Comparison of ENCODE assay signal across 1 cellular context in genomic region chr3:37308247-37308646, GRCh38.
TF ChIP-seq lines count a peak whose summit lies in the region.

No MANE protein-coding gene starts in this region.

TF ChIP-seq in WTC11, 78 proteins besides CTCF, POLR2A, EP300 and RAD21 (continued from another document):
- TF ChIP-seq SMAD4 (CRISPR knock-in tag; IDR thresholded peaks at IDR 0.05) (no peak), CBFB (CRISPR knock-in tag; IDR thresholded peaks at IDR 0.05; ENCODE audit: low read depth) (no peak), ZBTB21 (CRISPR knock-in tag; IDR thresholded peaks at IDR 0.05; ENCODE audit: borderline replicate concordance) (no peak), NFE2L1 (CRISPR knock-in tag; IDR thresholded peaks at IDR 0.05) (no peak)
TF ChIP-seq in WTC11: peak in this region for 1.
